ENCODE assay signal across 20 cellular contexts in genomic region chr14:99034711-99035171, GRCh38.
DNase-seq lines count a peak whose midpoint lies in the region; ATAC-seq and TF ChIP-seq lines count a peak whose summit lies in the region.
"Had no signal": no experiment of that assay in that cellular context is flagged by ENCODE, and none has a peak within 500 bp of the region (broad histone marks: within the 10 kb centered on the region; RNA-seq: fewer than 3 reads in every experiment).

No MANE protein-coding gene starts in this region.

- H3K27ac ChIP-seq in SJSA1 (peak overlapping the region; percentile 93; the same call in 1 of the 2 replicates), vagina (peak overlapping the region; percentile 79)

- H3K9me3 ChIP-seq in SJSA1 (replicated peaks) = no peaks in the 10 kb centered on the region
- no peaks in the 10 kb centered on the region for H3K9me3 ChIP-seq in vagina
- H3K9me3 ChIP-seq: heart right ventricle, lower lobe of right lung, MG63, transverse colon had no signal

- DNase-seq in activated effector memory CD4-positive, alpha-beta T cell treated with anti-CD3 and anti-CD28 coated beads, Interleukin-2, amount 50 U/mL, for 16 hours = peak; percentile 44
- DNase-seq in activated effector memory CD4-positive, alpha-beta T cell treated with Interleukin-2 at 50 U/mL for 16 hours = no peak
- DNase-seq in SJSA1 (ENCODE audit: low read depth in 1 of 2, low spot score in 2 of 2) = no peak
- peak; percentile 65 for DNase-seq in iPS-NIHi11 (ENCODE audit: low spot score)
- DNase-seq in vagina (ENCODE audit: extremely low spot score in 2 of 2) = no peak
- no peak for DNase-seq in NCI-H345 (lab: John Stamatoyannopoulos, UW)
- DNase-seq in inferior parietal cortex (ENCODE audit: extremely low spot score) = no peak
- DNase-seq: activated CD4-positive, alpha-beta T cell treated with anti-CD3 and anti-CD28 coated beads, Interleukin-2, amount 50 U/mL, for 4 hours; activated naive CD4-positive, alpha-beta T cell; CD4-positive, CD25-positive, alpha-beta regulatory T cell; cerebellar nuclear complex; effector memory CD8-positive, alpha-beta T cell; NK-92 treated with Interleukin-12 subunit alpha and Interleukin-12 subunit beta, amount 100 ng/mL, for 24 hours; stimulated activated naive CD4-positive, alpha-beta T cell treated with Interleukin-2 at 50 U/mL for 16 hours had no signal

- intact Hi-C loops in vagina (cut with DNase I) = no loop called here

- TF ChIP-seq POLR2A in vagina (IDR thresholded peaks at IDR 0.05) = no peak

- ATAC-seq in HG03457 (IDR thresholded peaks at IDR 0.05; ENCODE audit: unreplicated experiment) = no peak
- ATAC-seq: effector memory CD8-positive, alpha-beta T cell; GM12878 had no signal

- peaks cover 52% of the 10 kb centered on the region for H3K4me1 ChIP-seq in SJSA1 (replicated peaks)
- peaks cover 21% of the 10 kb centered on the region for H3K4me1 ChIP-seq in vagina

- no peaks in the 10 kb centered on the region for H3K36me3 ChIP-seq in SJSA1
- H3K36me3 ChIP-seq in vagina = no peaks in the 10 kb centered on the region
- H3K36me3 ChIP-seq: heart right ventricle, lower lobe of right lung, MG63, transverse colon had no signal

- H3K27me3 ChIP-seq in SJSA1 (replicated peaks) = no peaks in the 10 kb centered on the region
- no peaks in the 10 kb centered on the region for H3K27me3 ChIP-seq in vagina
- H3K27me3 ChIP-seq: MG63, transverse colon had no signal

- TF ChIP-seq CTCF in vagina (IDR thresholded peaks at IDR 0.05) = no peak

- H3K4me3 ChIP-seq in SJSA1 (no peak overlapping the region), vagina (no peak overlapping the region)
- H3K4me3 ChIP-seq: GM12878, lower lobe of right lung, MG63, transverse colon had no signal

Comparison
In these comparisons a context has a peak if more than half of its experiments do, and no peak if none do; other contexts are left out.
1. DNase-seq: peak in activated effector memory CD4-positive, alpha-beta T cell treated with anti-CD3 and anti-CD28 coated beads, Interleukin-2, amount 50 U/mL, for 16 hours (single experiment) and iPS-NIHi11 (single experiment); none in activated effector memory CD4-positive, alpha-beta T cell treated with Interleukin-2 at 50 U/mL for 16 hours (single experiment), SJSA1 (0 of 2), vagina (0 of 2), NCI-H345 (single experiment) and inferior parietal cortex (single experiment).